34 cellular contexts compared by ENCODE assay signal in genomic region chr10:8803992-8804391, GRCh38.
"Had no signal": no experiment of that assay in that cellular context is flagged by ENCODE, and none has a peak within 500 bp of the region (broad histone marks: within the 10 kb centered on the region; RNA-seq: fewer than 3 reads in every experiment).

No MANE protein-coding gene starts in this region.

- DNase-seq: activated CD4-positive, alpha-beta memory T cell treated with anti-CD3 and anti-CD28 coated beads, Interleukin-2, amount 10 ng/mL, durations not matched to agents 7 days and 5 days; activated CD4-positive, alpha-beta T cell treated with anti-CD3 and anti-CD28 coated beads for 1 hour; activated CD4-positive, alpha-beta T cell treated with anti-CD3 and anti-CD28 coated beads for 36 hours; activated CD4-positive, alpha-beta T cell treated with anti-CD3 and anti-CD28 coated beads for 48 hours; activated CD4-positive, alpha-beta T cell treated with anti-CD3 and anti-CD28 coated beads, Interleukin-2, amount 10 ng/mL, durations not matched to agents 7 days and 5 days; activated CD4-positive, alpha-beta T cell treated with anti-CD3 and anti-CD28 coated beads, Interleukin-2, amount 50 U/mL, for 48 hours; activated CD4-positive, CD25-positive, alpha-beta regulatory T cell; activated CD8-positive, alpha-beta memory T cell treated with anti-CD3 and anti-CD28 coated beads for 24 hours; activated CD8-positive, alpha-beta memory T cell treated with anti-CD3 and anti-CD28 coated beads, Interleukin-2, amount 10 ng/mL, durations not matched to agents 7 days and 5 days; activated CD8-positive, alpha-beta memory T cell treated with anti-CD3 and anti-CD28 coated beads, Interleukin-2, amount 50 U/mL, for 48 hours; activated CD8-positive, alpha-beta T cell treated with anti-CD3 and anti-CD28 coated beads, Interleukin-2, amount 10 ng/mL, durations not matched to agents 7 days and 5 days; activated effector memory CD4-positive, alpha-beta T cell treated with Interleukin-2 at 50 U/mL for 16 hours; activated gamma-delta T cell; activated naive CD4-positive, alpha-beta T cell treated with anti-CD3 and anti-CD28 coated beads, Interleukin-2, amount 10 ng/mL, durations not matched to agents 7 days and 5 days; activated naive CD4-positive, alpha-beta T cell treated with Interleukin-2 at 50 U/mL for 16 hours; activated naive CD8-positive, alpha-beta T cell treated with anti-CD3 and anti-CD28 coated beads, Interleukin-2, amount 10 ng/mL, durations not matched to agents 7 days and 5 days; activated naive CD8-positive, alpha-beta T cell treated with anti-CD3 and anti-CD28 coated beads, Interleukin-2, amount 50 U/mL, for 24 hours; activated T-cell treated with anti-CD3 and anti-CD28 coated beads, Interleukin-2, amount 50 U/mL, for 24 hours; activated T-cell treated with anti-CD3 and anti-CD28 coated beads, Interleukin-2, amount 50 U/mL, for 48 hours; aorta; body of pancreas; brain microvascular endothelial cell; central memory CD4-positive, alpha-beta T cell; T-helper 1 cell; T-helper 2 cell; T-helper 9 cell had no signal

- H3K4me3 ChIP-seq: body of pancreas, breast epithelium had no signal

- H3K27ac Mint-ChIP-seq: activated CD4-positive, alpha-beta memory T cell treated with anti-CD3 and anti-CD28 coated beads, Interleukin-2, amount 10 ng/mL, durations not matched to agents 7 days and 5 days; activated CD4-positive, alpha-beta T cell treated with anti-CD3 and anti-CD28 coated beads for 36 hours; activated CD4-positive, alpha-beta T cell treated with anti-CD3 and anti-CD28 coated beads, Interleukin-2, amount 10 ng/mL, durations not matched to agents 7 days and 5 days; activated CD8-positive, alpha-beta memory T cell treated with anti-CD3 and anti-CD28 coated beads, Interleukin-2, amount 10 ng/mL, durations not matched to agents 7 days and 5 days; activated CD8-positive, alpha-beta T cell treated with anti-CD3 and anti-CD28 coated beads, Interleukin-2, amount 10 ng/mL, durations not matched to agents 7 days and 5 days; activated naive CD4-positive, alpha-beta T cell treated with anti-CD3 and anti-CD28 coated beads, Interleukin-2, amount 10 ng/mL, durations not matched to agents 7 days and 5 days; activated naive CD4-positive, alpha-beta T cell treated with anti-CD3 and anti-CD28 coated beads, Interleukin-2, amount 50 U/mL, for 24 hours; activated naive CD8-positive, alpha-beta T cell; activated naive CD8-positive, alpha-beta T cell treated with anti-CD3 and anti-CD28 coated beads, Interleukin-2, amount 10 ng/mL, durations not matched to agents 7 days and 5 days; activated naive CD8-positive, alpha-beta T cell treated with anti-CD3 and anti-CD28 coated beads, Interleukin-2, amount 50 U/mL, for 24 hours; activated T-cell treated with anti-CD3 and anti-CD28 coated beads, Interleukin-2, amount 50 U/mL, for 24 hours; activated T-helper 2 cell treated with anti-CD3 and anti-CD28 coated beads, Interferon-gamma antibody, Interleukin-2, Interleukin-4, amounts not matched to agents 10 μg/mL and 5 μg/mL and 100 μg/mL, durations not matched to agents 14 hours and 24 hours and 36 hours; T-helper 1 cell treated with Interleukin-12 subunit alpha and Interleukin-12 subunit beta and Interleukin-4 antibody, amounts not matched to agents 30 μg/mL and 1 μg/mL, for 36 hours; T-helper 2 cell treated with Interferon-gamma antibody and Interleukin-4, amounts not matched to agents 5 μg/mL and 100 μg/mL, for 36 hours had no signal

- H3K36me3 Mint-ChIP-seq: activated naive CD8-positive, alpha-beta T cell had no signal

- H3K4me1 ChIP-seq: body of pancreas, breast epithelium had no signal

- H3K9me3 ChIP-seq: body of pancreas, breast epithelium had no signal

- H3K4me3 Mint-ChIP-seq: activated CD4-positive, alpha-beta memory T cell treated with anti-CD3 and anti-CD28 coated beads, Interleukin-2, amount 10 ng/mL, durations not matched to agents 7 days and 5 days; activated CD4-positive, alpha-beta T cell treated with anti-CD3 and anti-CD28 coated beads for 36 hours; activated CD4-positive, alpha-beta T cell treated with anti-CD3 and anti-CD28 coated beads, Interleukin-2, amount 10 ng/mL, durations not matched to agents 7 days and 5 days; activated CD8-positive, alpha-beta memory T cell treated with anti-CD3 and anti-CD28 coated beads, Interleukin-2, amount 10 ng/mL, durations not matched to agents 7 days and 5 days; activated CD8-positive, alpha-beta T cell treated with anti-CD3 and anti-CD28 coated beads, Interleukin-2, amount 10 ng/mL, durations not matched to agents 7 days and 5 days; activated naive CD4-positive, alpha-beta T cell treated with anti-CD3 and anti-CD28 coated beads, Interleukin-2, amount 10 ng/mL, durations not matched to agents 7 days and 5 days; activated naive CD4-positive, alpha-beta T cell treated with anti-CD3 and anti-CD28 coated beads, Interleukin-2, amount 50 U/mL, for 24 hours; activated naive CD8-positive, alpha-beta T cell; activated naive CD8-positive, alpha-beta T cell treated with anti-CD3 and anti-CD28 coated beads, Interleukin-2, amount 10 ng/mL, durations not matched to agents 7 days and 5 days; activated naive CD8-positive, alpha-beta T cell treated with anti-CD3 and anti-CD28 coated beads, Interleukin-2, amount 50 U/mL, for 24 hours; activated T-cell treated with anti-CD3 and anti-CD28 coated beads, Interleukin-2, amount 50 U/mL, for 24 hours; T-helper 1 cell treated with Interleukin-12 subunit alpha and Interleukin-12 subunit beta and Interleukin-4 antibody, amounts not matched to agents 30 μg/mL and 1 μg/mL, for 36 hours; T-helper 2 cell treated with Interferon-gamma antibody and Interleukin-4, amounts not matched to agents 5 μg/mL and 100 μg/mL, for 36 hours had no signal

- H3K27me3 ChIP-seq: body of pancreas, brain microvascular endothelial cell, breast epithelium had no signal

- ATAC-seq: activated CD4-positive, alpha-beta T cell treated with anti-CD3 and anti-CD28 coated beads for 36 hours; activated CD4-positive, CD25-positive, alpha-beta regulatory T cell treated with anti-CD3 and anti-CD28 coated beads, Interleukin-2, amount 50 U/mL, for 24 hours; activated CD8-positive, alpha-beta memory T cell treated with anti-CD3 and anti-CD28 coated beads, Interleukin-2, amount 10 ng/mL, durations not matched to agents 7 days and 5 days; activated CD8-positive, alpha-beta T cell treated with anti-CD3 and anti-CD28 coated beads, Interleukin-2, amount 10 ng/mL, durations not matched to agents 7 days and 5 days; activated naive CD8-positive, alpha-beta T cell treated with anti-CD3 and anti-CD28 coated beads, Interleukin-2, amount 50 U/mL, for 24 hours; body of pancreas had no signal

- H3K36me3 ChIP-seq: brain microvascular endothelial cell, breast epithelium had no signal

- H3K4me1 Mint-ChIP-seq: activated CD4-positive, alpha-beta memory T cell treated with anti-CD3 and anti-CD28 coated beads, Interleukin-2, amount 10 ng/mL, durations not matched to agents 7 days and 5 days; activated CD8-positive, alpha-beta memory T cell treated with anti-CD3 and anti-CD28 coated beads, Interleukin-2, amount 10 ng/mL, durations not matched to agents 7 days and 5 days; activated naive CD4-positive, alpha-beta T cell treated with anti-CD3 and anti-CD28 coated beads, Interleukin-2, amount 10 ng/mL, durations not matched to agents 7 days and 5 days; activated naive CD4-positive, alpha-beta T cell treated with anti-CD3 and anti-CD28 coated beads, Interleukin-2, amount 50 U/mL, for 24 hours; activated naive CD8-positive, alpha-beta T cell treated with anti-CD3 and anti-CD28 coated beads, Interleukin-2, amount 10 ng/mL, durations not matched to agents 7 days and 5 days had no signal

- H3K9me3 Mint-ChIP-seq: activated naive CD4-positive, alpha-beta T cell treated with anti-CD3 and anti-CD28 coated beads, Interleukin-2, amount 50 U/mL, for 24 hours had no signal

- H3K27me3 Mint-ChIP-seq: activated CD4-positive, alpha-beta memory T cell treated with anti-CD3 and anti-CD28 coated beads, Interleukin-2, amount 10 ng/mL, durations not matched to agents 7 days and 5 days; activated CD4-positive, alpha-beta T cell treated with anti-CD3 and anti-CD28 coated beads, Interleukin-2, amount 10 ng/mL, durations not matched to agents 7 days and 5 days; activated naive CD4-positive, alpha-beta T cell treated with anti-CD3 and anti-CD28 coated beads, Interleukin-2, amount 10 ng/mL, durations not matched to agents 7 days and 5 days; activated naive CD8-positive, alpha-beta T cell; activated naive CD8-positive, alpha-beta T cell treated with anti-CD3 and anti-CD28 coated beads, Interleukin-2, amount 10 ng/mL, durations not matched to agents 7 days and 5 days; activated naive CD8-positive, alpha-beta T cell treated with anti-CD3 and anti-CD28 coated beads, Interleukin-2, amount 50 U/mL, for 24 hours had no signal

- H3K27ac ChIP-seq: body of pancreas, brain microvascular endothelial cell, breast epithelium, VCaP had no signal
